In genomic region chr5:102286465-102286864, GRCh38 we compare ENCODE assay signal across 1 cellular context.
TF ChIP-seq lines count a peak whose summit lies in the region.

No MANE protein-coding gene starts in this region.

TF ChIP-seq in GM12878, 131 proteins besides CTCF, POLR2A, EP300 and RAD21:
- TF ChIP-seq NRF1 (conservative IDR thresholded peaks at IDR 0.05; ENCODE audit: low read depth, low read length), result no peak
- no peak for TF ChIP-seq MXI1 (IDR thresholded peaks at IDR 0.05; ENCODE audit: low read depth, low read length)
- TF ChIP-seq MTA2 (IDR thresholded peaks at IDR 0.05; ENCODE audit: low read depth), result peak; percentile 23; the same call in 1 of the 2 replicates
- TF ChIP-seq, protein P1, sequence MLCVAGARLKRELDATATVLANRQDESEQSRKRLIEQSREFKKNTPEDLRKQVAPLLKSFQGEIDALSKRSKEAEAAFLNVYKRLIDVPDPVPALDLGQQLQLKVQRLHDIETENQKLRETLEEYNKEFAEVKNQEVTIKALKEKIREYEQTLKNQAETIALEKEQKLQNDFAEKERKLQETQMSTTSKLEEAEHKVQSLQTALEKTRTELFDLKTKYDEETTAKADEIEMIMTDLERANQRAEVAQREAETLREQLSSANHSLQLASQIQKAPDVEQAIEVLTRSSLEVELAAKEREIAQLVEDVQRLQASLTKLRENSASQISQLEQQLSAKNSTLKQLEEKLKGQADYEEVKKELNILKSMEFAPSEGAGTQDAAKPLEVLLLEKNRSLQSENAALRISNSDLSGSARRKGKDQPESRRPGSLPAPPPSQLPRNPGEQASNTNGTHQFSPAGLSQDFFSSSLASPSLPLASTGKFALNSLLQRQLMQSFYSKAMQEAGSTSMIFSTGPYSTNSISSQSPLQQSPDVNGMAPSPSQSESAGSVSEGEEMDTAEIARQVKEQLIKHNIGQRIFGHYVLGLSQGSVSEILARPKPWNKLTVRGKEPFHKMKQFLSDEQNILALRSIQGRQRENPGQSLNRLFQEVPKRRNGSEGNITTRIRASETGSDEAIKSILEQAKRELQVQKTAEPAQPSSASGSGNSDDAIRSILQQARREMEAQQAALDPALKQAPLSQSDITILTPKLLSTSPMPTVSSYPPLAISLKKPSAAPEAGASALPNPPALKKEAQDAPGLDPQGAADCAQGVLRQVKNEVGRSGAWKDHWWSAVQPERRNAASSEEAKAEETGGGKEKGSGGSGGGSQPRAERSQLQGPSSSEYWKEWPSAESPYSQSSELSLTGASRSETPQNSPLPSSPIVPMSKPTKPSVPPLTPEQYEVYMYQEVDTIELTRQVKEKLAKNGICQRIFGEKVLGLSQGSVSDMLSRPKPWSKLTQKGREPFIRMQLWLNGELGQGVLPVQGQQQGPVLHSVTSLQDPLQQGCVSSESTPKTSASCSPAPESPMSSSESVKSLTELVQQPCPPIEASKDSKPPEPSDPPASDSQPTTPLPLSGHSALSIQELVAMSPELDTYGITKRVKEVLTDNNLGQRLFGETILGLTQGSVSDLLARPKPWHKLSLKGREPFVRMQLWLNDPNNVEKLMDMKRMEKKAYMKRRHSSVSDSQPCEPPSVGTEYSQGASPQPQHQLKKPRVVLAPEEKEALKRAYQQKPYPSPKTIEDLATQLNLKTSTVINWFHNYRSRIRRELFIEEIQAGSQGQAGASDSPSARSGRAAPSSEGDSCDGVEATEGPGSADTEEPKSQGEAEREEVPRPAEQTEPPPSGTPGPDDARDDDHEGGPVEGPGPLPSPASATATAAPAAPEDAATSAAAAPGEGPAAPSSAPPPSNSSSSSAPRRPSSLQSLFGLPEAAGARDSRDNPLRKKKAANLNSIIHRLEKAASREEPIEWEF (IDR thresholded peaks at IDR 0.05; ENCODE audit: insufficient replicate concordance, low read depth, low read length), result no peak
